Comparison of ENCODE assay signal across 16 cellular contexts in genomic region chr13:39450176-39450575, GRCh38.
DNase-seq lines count a peak whose midpoint lies in the region; ATAC-seq and TF ChIP-seq lines count a peak whose summit lies in the region.
"Had no signal": no experiment of that assay in that cellular context is flagged by ENCODE, and none has a peak within 500 bp of the region (broad histone marks: within the 10 kb centered on the region; RNA-seq: fewer than 3 reads in every experiment).

No MANE protein-coding gene starts in this region.

- peaks cover 96% of the 10 kb centered on the region for H3K4me1 ChIP-seq in left ventricle myocardium inferior

- H3K27me3 ChIP-seq in left ventricle myocardium inferior (ENCODE audit: low read depth): no peaks in the 10 kb centered on the region
- H3K27me3 ChIP-seq: BLaER1 had no signal

- H3K9me3 ChIP-seq in left ventricle myocardium inferior (replicated peaks): no peaks in the 10 kb centered on the region
- H3K9me3 ChIP-seq: BLaER1 had no signal

- no peak overlapping the region for H3K4me3 ChIP-seq in left ventricle myocardium inferior
- H3K4me3 ChIP-seq: BLaER1 had no signal

- peak overlapping the region; percentile 89 for H3K27ac ChIP-seq in left ventricle myocardium inferior (replicated peaks)
- peak overlapping the region; percentile 48; the same call in 1 of the 2 replicates for H3K27ac ChIP-seq in VCaP
- H3K27ac ChIP-seq: BLaER1 had no signal

- TF ChIP-seq CTCF in left ventricle myocardium inferior (IDR thresholded peaks at IDR 0.05; ENCODE audit: borderline replicate concordance) (no peak), VCaP (conservative IDR thresholded peaks at IDR 0.05) (no peak)

- DNase-seq in left ventricle myocardium inferior (no peak), Right ventricle myocardium inferior (ENCODE audit: missing footprints) (no peak), nucleus accumbens (lab: John Stamatoyannopoulos, UW) (no peak), iPS-NIHi7 (ENCODE audit: extremely low spot score) (no peak)
- DNase-seq: 8988T; AML-193; CD8-positive, alpha-beta memory T cell; DMS79; GOT3; H9; IMR-90; KBM-7 had no signal

- intact Hi-C loops in left ventricle myocardium inferior (cut with micrococcal nuclease): loop anchor here (5.0 kb wide), 1 partner anchor 33 kb away; no protein-coding TSS in a partner anchor
- intact Hi-C loops in Right ventricle myocardium inferior (cut with DNase I): no loop called here

- ATAC-seq in Right ventricle myocardium inferior (no peak), HG02870 (IDR thresholded peaks at IDR 0.05; ENCODE audit: unreplicated experiment) (peak; percentile 52), HG03280 (IDR thresholded peaks at IDR 0.05; ENCODE audit: unreplicated experiment) (no peak)

- no peaks in the 10 kb centered on the region for H3K36me3 ChIP-seq in left ventricle myocardium inferior
- H3K36me3 ChIP-seq: BLaER1 had no signal
